Comparison of ENCODE assay signal across 11 cellular contexts in the genomic region with DNA sequence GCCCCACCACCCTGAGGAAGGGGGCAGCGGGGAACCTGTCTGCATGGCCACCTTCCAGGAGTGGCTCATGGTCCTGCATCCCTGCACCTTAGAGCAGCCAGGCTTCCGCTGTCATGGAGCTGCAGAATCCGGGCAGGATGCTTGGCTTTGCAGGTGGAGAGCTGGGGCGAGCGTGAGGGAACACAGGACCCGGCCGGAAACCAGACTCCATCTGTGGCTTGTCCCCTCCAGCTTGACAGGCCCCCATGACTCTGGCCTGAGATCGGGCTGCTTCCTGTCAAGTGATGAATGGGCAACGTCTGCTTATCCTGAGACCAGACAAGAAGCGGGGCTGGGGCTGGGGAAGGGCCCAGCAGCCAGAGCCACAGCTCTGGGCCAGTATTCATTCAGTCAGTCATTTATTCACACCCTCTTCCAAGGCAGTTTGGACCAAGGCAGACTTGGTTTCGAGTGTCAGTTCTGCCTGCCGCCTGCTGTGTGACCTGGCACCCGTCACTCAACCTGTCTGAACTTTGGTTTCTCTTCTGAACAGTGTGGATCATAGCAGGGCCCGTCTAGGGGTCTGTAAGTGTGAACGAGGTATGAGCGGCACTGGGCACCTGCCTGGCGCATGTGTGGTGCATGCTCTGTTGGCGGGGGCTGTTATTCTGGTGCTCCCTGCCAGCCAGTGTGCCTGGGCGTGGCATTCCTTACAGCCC. TPM values are rescaled to one million over a fixed set of nuclear protein-coding genes. Genes with fewer than 3 reads are reported as not detected.
A peak's percentile ranks its signal among the peaks of the same experiment; 100 is the strongest.
DNase-seq lines count a peak whose midpoint lies in the region; ATAC-seq and TF ChIP-seq lines count a peak whose summit lies in the region.
"Had no signal": no experiment of that assay in that cellular context is flagged by ENCODE, and none has a peak within 500 bp of the region (broad histone marks: within the 10 kb centered on the region; RNA-seq: fewer than 3 reads in every experiment).

No MANE protein-coding gene starts in this region.

- CTCF ChIA-PET in activated CD8-positive, alpha-beta T cell treated with anti-CD3 and anti-CD28 coated beads, Interleukin-2, amount 10 ng/mL, durations not matched to agents 7 days and 5 days (lab: Charles Lee), result interaction anchor here (1.5 to 9.5 kb wide), 2 partner anchors 9 to 170 kb away, joined by 3 to 95 read pairs; no protein-coding TSS in a partner anchor
- CTCF ChIA-PET in activated CD8-positive, alpha-beta T cell treated with anti-CD3 and anti-CD28 coated beads for 36 hours (lab: Charles Lee), result interaction anchor here (1.1 kb wide), 1 partner anchor 168 kb away, joined by 6 read pairs; no protein-coding TSS in a partner anchor

- ATAC-seq in activated CD8-positive, alpha-beta T cell treated with anti-CD3 and anti-CD28 coated beads, Interleukin-2, amount 10 ng/mL, durations not matched to agents 7 days and 5 days, result no peak
- ATAC-seq in activated CD8-positive, alpha-beta T cell treated with anti-CD3 and anti-CD28 coated beads for 36 hours, result no peak
- ATAC-seq in lower lobe of right lung, result peak in 1 of 2 donors; percentile 3

- H3K27ac ChIP-seq in angular gyrus (ENCODE audit: low read depth, low read length) (peak overlapping the region; percentile 7), lower lobe of right lung (peak overlapping the region; percentile 34), stomach smooth muscle (ENCODE audit: low read length) (peak overlapping the region; percentile 18)

- H3K9ac ChIP-seq in stomach smooth muscle (ENCODE audit: low read length in 2 of 2), result no peak overlapping the region

- intact Hi-C loops in activated CD8-positive, alpha-beta T cell treated with anti-CD3 and anti-CD28 coated beads for 36 hours (cut with micrococcal nuclease), result no loop called here
- intact Hi-C loops in lower lobe of right lung (cut with DNase I), result no loop called here

- no peaks in the 10 kb centered on the region for H3K9me3 ChIP-seq in lower lobe of right lung
- H3K9me3 ChIP-seq in stomach smooth muscle (ENCODE audit: control insufficient read depth in 2 of 2, low read length in 2 of 2), result no peaks in the 10 kb centered on the region

- H3K4me3 Mint-ChIP-seq in activated CD8-positive, alpha-beta T cell treated with anti-CD3 and anti-CD28 coated beads, Interleukin-2, amount 10 ng/mL, durations not matched to agents 7 days and 5 days, result no peak overlapping the region
- no peak overlapping the region for H3K4me3 Mint-ChIP-seq in activated CD8-positive, alpha-beta T cell treated with anti-CD3 and anti-CD28 coated beads for 36 hours

- H3K9me3 Mint-ChIP-seq in activated CD8-positive, alpha-beta T cell treated with anti-CD3 and anti-CD28 coated beads, Interleukin-2, amount 10 ng/mL, durations not matched to agents 7 days and 5 days (ENCODE audit: insufficient read depth), result no peaks in the 10 kb centered on the region
- no peaks in the 10 kb centered on the region for H3K9me3 Mint-ChIP-seq in activated CD8-positive, alpha-beta T cell treated with anti-CD3 and anti-CD28 coated beads for 36 hours

- no peaks in the 10 kb centered on the region for H3K36me3 ChIP-seq in lower lobe of right lung
- H3K36me3 ChIP-seq in stomach smooth muscle (ENCODE audit: control insufficient read depth in 2 of 2, insufficient read depth in 2 of 2, low read length in 2 of 2), result no peaks in the 10 kb centered on the region

- POLR2A ChIA-PET in activated CD8-positive, alpha-beta T cell treated with anti-CD3 and anti-CD28 coated beads, Interleukin-2, amount 10 ng/mL, durations not matched to agents 7 days and 5 days (lab: Charles Lee), result interaction anchor here (0.5 kb wide), 1 partner anchor 123 kb away, joined by 3 read pairs; no protein-coding TSS in a partner anchor
- POLR2A ChIA-PET in activated CD8-positive, alpha-beta T cell treated with anti-CD3 and anti-CD28 coated beads for 36 hours (lab: Charles Lee), result no interaction called here

- no peak for TF ChIP-seq CTCF in activated CD8-positive, alpha-beta T cell treated with anti-CD3 and anti-CD28 coated beads for 36 hours (IDR thresholded peaks at IDR 0.05)
- no peak for TF ChIP-seq CTCF in lower lobe of right lung (IDR thresholded peaks at IDR 0.05)

- H3K4me1 Mint-ChIP-seq in activated CD8-positive, alpha-beta T cell treated with anti-CD3 and anti-CD28 coated beads, Interleukin-2, amount 10 ng/mL, durations not matched to agents 7 days and 5 days (ENCODE audit: low read depth), result peaks cover 71% of the 10 kb centered on the region
- H3K4me1 Mint-ChIP-seq in activated CD8-positive, alpha-beta T cell treated with anti-CD3 and anti-CD28 coated beads for 36 hours (ENCODE audit: low read depth), result peaks cover 47% of the 10 kb centered on the region

- H3K27ac Mint-ChIP-seq in activated CD8-positive, alpha-beta T cell treated with anti-CD3 and anti-CD28 coated beads, Interleukin-2, amount 10 ng/mL, durations not matched to agents 7 days and 5 days, result peak overlapping the region; percentile 70
- no peak overlapping the region for H3K27ac Mint-ChIP-seq in activated CD8-positive, alpha-beta T cell treated with anti-CD3 and anti-CD28 coated beads for 36 hours

- H3K4me1 ChIP-seq in lower lobe of right lung (peaks cover 93% of the 10 kb centered on the region), stomach smooth muscle (ENCODE audit: control insufficient read depth, insufficient read depth, low read length) (peaks cover 61% of the 10 kb centered on the region)

- H3K27me3 ChIP-seq in lower lobe of right lung (ENCODE audit: low read depth) (no peaks in the 10 kb centered on the region), stomach smooth muscle (ENCODE audit: control insufficient read depth in 1 of 2, insufficient read depth in 2 of 2, low read length in 2 of 2) (no peaks in the 10 kb centered on the region)

- DNase-seq in activated CD8-positive, alpha-beta T cell treated with anti-CD3 and anti-CD28 coated beads, Interleukin-2, amount 10 ng/mL, durations not matched to agents 7 days and 5 days, result peak; percentile 38
- DNase-seq in activated CD8-positive, alpha-beta T cell treated with anti-CD3 and anti-CD28 coated beads for 36 hours, result no peak
- DNase-seq in lower lobe of right lung, result no peak
- DNase-seq in globus pallidus (ENCODE audit: low spot score), result no peak
- DNase-seq in stimulated activated CD8-positive, alpha-beta memory T cell treated with anti-CD3 and anti-CD28 coated beads, Interleukin-4, amount 100 ng/mL, for 48 hours, result no peak
- DNase-seq in SKM-1 treated with dmso at 0.1 percent for 144 hours (lab: John Stamatoyannopoulos, UW; ENCODE audit: unreplicated experiment), result no peak
- DNase-seq: activated CD8-positive, alpha-beta memory T cell treated with anti-CD3 and anti-CD28 coated beads, Interleukin-2, amount 50 U/mL, for 4 hours; DND-41; NCI-H187 had no signal

- no peaks in the 10 kb centered on the region for H3K36me3 Mint-ChIP-seq in activated CD8-positive, alpha-beta T cell treated with anti-CD3 and anti-CD28 coated beads, Interleukin-2, amount 10 ng/mL, durations not matched to agents 7 days and 5 days (ENCODE audit: low read depth)
- H3K36me3 Mint-ChIP-seq in activated CD8-positive, alpha-beta T cell treated with anti-CD3 and anti-CD28 coated beads for 36 hours (ENCODE audit: low read depth), result peaks cover 5% of the 10 kb centered on the region

- H3K4me3 ChIP-seq in lower lobe of right lung (no peak overlapping the region), stomach smooth muscle (ENCODE audit: low read length in 2 of 2) (no peak overlapping the region)

- peaks cover 3% of the 10 kb centered on the region for H3K27me3 Mint-ChIP-seq in activated CD8-positive, alpha-beta T cell treated with anti-CD3 and anti-CD28 coated beads, Interleukin-2, amount 10 ng/mL, durations not matched to agents 7 days and 5 days (ENCODE audit: low read depth)
- H3K27me3 Mint-ChIP-seq in activated CD8-positive, alpha-beta T cell treated with anti-CD3 and anti-CD28 coated beads for 36 hours, result peaks cover 5% of the 10 kb centered on the region

RNA-seq across cellular contexts. Expression of gene NEK6, which starts 37.5 kb away (rescaled TPM):
- 10 to 100 TPM; 19.9 to 20.9 TPM for total RNA-seq in activated CD8-positive, alpha-beta T cell treated with anti-CD3 and anti-CD28 coated beads, Interleukin-2, amount 10 ng/mL, durations not matched to agents 7 days and 5 days
- total RNA-seq in activated CD8-positive, alpha-beta T cell treated with anti-CD3 and anti-CD28 coated beads for 36 hours, result 10 to 100 TPM; 20.2 to 21.8 TPM
- total RNA-seq in lower lobe of right lung, result 125 TPM
